In genomic region chr10:79221110-79222051, GRCh38 we compare ENCODE assay signal across 8 cellular contexts.
A peak's percentile ranks its signal among the peaks of the same experiment; 100 is the strongest.
DNase-seq lines count a peak whose midpoint lies in the region; ATAC-seq and TF ChIP-seq lines count a peak whose summit lies in the region.

No MANE protein-coding gene starts in this region.

- no peak for TF ChIP-seq CTCF in chondrocyte (IDR thresholded peaks at IDR 0.05)
- no peak for TF ChIP-seq CTCF in gastrocnemius medialis (IDR thresholded peaks at IDR 0.05 in 4 of 5, conservative IDR thresholded peaks at IDR 0.05 in 1 of 5)

- H3K4me3 Mint-ChIP-seq in chondrocyte (ENCODE audit: unreplicated experiment): no peak overlapping the region
- H3K4me3 Mint-ChIP-seq in activated T-helper 2 cell treated with anti-CD3 and anti-CD28 coated beads, Interferon-gamma antibody, Interleukin-2, Interleukin-4, amounts not matched to agents 10 μg/mL and 5 μg/mL and 100 μg/mL, durations not matched to agents 14 hours and 24 hours and 36 hours (ENCODE audit: low read depth): no peak overlapping the region

- H3K9me3 ChIP-seq in gastrocnemius medialis: no peaks in the 10 kb centered on the region

- peak overlapping the region; percentile 96 for H3K27ac Mint-ChIP-seq in chondrocyte (ENCODE audit: unreplicated experiment)
- no peak overlapping the region for H3K27ac Mint-ChIP-seq in activated T-helper 2 cell treated with anti-CD3 and anti-CD28 coated beads, Interferon-gamma antibody, Interleukin-2, Interleukin-4, amounts not matched to agents 10 μg/mL and 5 μg/mL and 100 μg/mL, durations not matched to agents 14 hours and 24 hours and 36 hours

- no peak for TF ChIP-seq POLR2A in gastrocnemius medialis (IDR thresholded peaks at IDR 0.05)

- H3K4me1 Mint-ChIP-seq in chondrocyte (ENCODE audit: low read depth): peaks cover 60% of the 10 kb centered on the region
- no peaks in the 10 kb centered on the region for H3K4me1 Mint-ChIP-seq in activated T-helper 2 cell treated with anti-CD3 and anti-CD28 coated beads, Interferon-gamma antibody, Interleukin-2, Interleukin-4, amounts not matched to agents 10 μg/mL and 5 μg/mL and 100 μg/mL, durations not matched to agents 14 hours and 24 hours and 36 hours (ENCODE audit: low read depth)

- peak; percentile 72 for DNase-seq in NCI-H1092 (lab: John Stamatoyannopoulos, UW)
- peak; percentile 86 for DNase-seq in chondrocyte (ENCODE audit: low spot score)
- peak; percentile 66 for DNase-seq in islet precursor cell
- DNase-seq in gastrocnemius medialis: peak in 1 of 2 donors; percentile 39
- DNase-seq in activated T-helper 2 cell treated with anti-CD3 and anti-CD28 coated beads, Interferon-gamma antibody, Interleukin-2, Interleukin-4, amounts not matched to agents 10 μg/mL and 5 μg/mL and 100 μg/mL, durations not matched to agents 14 hours and 24 hours and 36 hours (ENCODE audit: low spot score): no peak
- DNase-seq in stimulated activated CD4-positive, alpha-beta T cell treated with anti-CD3 and anti-CD28 coated beads, Interleukin-15, amount 100 ng/mL, for 24 hours: no peak
- no peak for DNase-seq in T-helper 9 cell

- peaks cover 20% of the 10 kb centered on the region for H3K36me3 Mint-ChIP-seq in chondrocyte (ENCODE audit: low read depth)
- H3K36me3 Mint-ChIP-seq in activated T-helper 2 cell treated with anti-CD3 and anti-CD28 coated beads, Interferon-gamma antibody, Interleukin-2, Interleukin-4, amounts not matched to agents 10 μg/mL and 5 μg/mL and 100 μg/mL, durations not matched to agents 14 hours and 24 hours and 36 hours (ENCODE audit: low read depth): peaks cover 4% of the 10 kb centered on the region

- peaks cover 3 to 20% of the 10 kb centered on the region in 2 donors for H3K36me3 ChIP-seq in gastrocnemius medialis

- in situ Hi-C loops in gastrocnemius medialis (cut with MboI; ENCODE audit: low sequenced_read_pairs in 4 of 4): no loop called here

- intact Hi-C loops in gastrocnemius medialis (cut with DNase I; ENCODE audit: low total_unique reads): no loop called here
- intact Hi-C loops in activated T-helper 2 cell treated with anti-CD3 and anti-CD28 coated beads, Interferon-gamma antibody, Interleukin-2, Interleukin-4, amounts not matched to agents 10 μg/mL and 5 μg/mL and 100 μg/mL, durations not matched to agents 14 hours and 24 hours and 36 hours (cut with micrococcal nuclease): no loop called here

- H3K9me3 Mint-ChIP-seq in chondrocyte (ENCODE audit: low read depth): no peaks in the 10 kb centered on the region
- no peaks in the 10 kb centered on the region for H3K9me3 Mint-ChIP-seq in activated T-helper 2 cell treated with anti-CD3 and anti-CD28 coated beads, Interferon-gamma antibody, Interleukin-2, Interleukin-4, amounts not matched to agents 10 μg/mL and 5 μg/mL and 100 μg/mL, durations not matched to agents 14 hours and 24 hours and 36 hours

- peaks cover 39 to 45% of the 10 kb centered on the region in 2 donors for H3K4me1 ChIP-seq in gastrocnemius medialis

- no peaks in the 10 kb centered on the region for H3K27me3 Mint-ChIP-seq in chondrocyte (ENCODE audit: low read depth)
- H3K27me3 Mint-ChIP-seq in activated T-helper 2 cell treated with anti-CD3 and anti-CD28 coated beads, Interferon-gamma antibody, Interleukin-2, Interleukin-4, amounts not matched to agents 10 μg/mL and 5 μg/mL and 100 μg/mL, durations not matched to agents 14 hours and 24 hours and 36 hours (ENCODE audit: low read depth): no peaks in the 10 kb centered on the region

- peak overlapping the region; percentile 57 to 73 (median 66) for H3K27ac ChIP-seq in gastrocnemius medialis

- ATAC-seq in gastrocnemius medialis: peak; percentile 15 to 28
- no peak for ATAC-seq in HG03025 (IDR thresholded peaks at IDR 0.05; ENCODE audit: low FRiP score, unreplicated experiment)

- no peak overlapping the region for H3K4me3 ChIP-seq in gastrocnemius medialis

- H3K27me3 ChIP-seq in gastrocnemius medialis: no peaks in the 10 kb centered on the region

Comparison
In these comparisons a context has a peak if more than half of its experiments do, and no peak if none do; other contexts are left out.
1. DNase-seq: peak in NCI-H1092 (single experiment), chondrocyte (single experiment) and islet precursor cell (single experiment); none in activated T-helper 2 cell treated with anti-CD3 and anti-CD28 coated beads, Interferon-gamma antibody, Interleukin-2, Interleukin-4, amounts not matched to agents 10 μg/mL and 5 μg/mL and 100 μg/mL, durations not matched to agents 14 hours and 24 hours and 36 hours (single experiment), stimulated activated CD4-positive, alpha-beta T cell treated with anti-CD3 and anti-CD28 coated beads, Interleukin-15, amount 100 ng/mL, for 24 hours (single experiment) and T-helper 9 cell (single experiment).